1 cellular context compared by ENCODE assay signal in the genomic region with DNA sequence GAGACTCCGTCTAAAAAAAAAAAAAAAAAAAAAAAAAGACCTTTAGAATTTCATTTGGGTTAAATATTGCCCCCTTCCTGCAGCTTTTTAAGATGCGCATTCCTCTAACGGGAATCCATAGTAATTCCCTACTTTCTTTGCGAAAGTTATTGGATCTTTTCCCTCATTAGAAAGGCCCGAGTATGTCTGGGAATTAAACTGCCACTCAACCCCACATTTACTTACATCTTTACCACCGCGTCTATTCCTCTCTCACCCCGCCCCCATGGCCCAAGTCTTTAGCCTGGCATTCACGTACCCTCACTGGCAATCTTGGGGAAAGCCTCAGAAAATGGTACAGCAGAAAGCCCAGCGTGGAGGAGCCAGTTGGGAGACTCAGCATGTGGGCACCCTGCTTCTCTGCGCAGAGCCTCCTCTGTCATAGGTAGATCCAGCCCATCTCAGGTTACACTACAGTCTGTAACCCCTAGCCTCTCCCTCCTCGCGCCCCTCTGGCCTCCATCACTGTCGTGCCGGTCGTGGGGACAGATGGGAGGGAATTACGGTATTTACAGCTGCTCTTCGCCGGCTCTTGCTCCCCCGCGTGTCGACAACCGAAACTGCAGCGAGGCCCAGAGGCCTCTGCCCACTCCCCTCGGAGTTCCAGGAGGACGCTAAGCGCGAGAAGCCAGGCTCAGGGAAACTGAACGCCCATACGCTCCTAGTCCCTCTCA.
TF ChIP-seq lines count a peak whose summit lies in the region.

No MANE protein-coding gene starts in this region.

TF ChIP-seq in K562, 482 proteins besides CTCF, POLR2A, EP300 and RAD21 (continued from another document):
- TF ChIP-seq, protein P1, sequence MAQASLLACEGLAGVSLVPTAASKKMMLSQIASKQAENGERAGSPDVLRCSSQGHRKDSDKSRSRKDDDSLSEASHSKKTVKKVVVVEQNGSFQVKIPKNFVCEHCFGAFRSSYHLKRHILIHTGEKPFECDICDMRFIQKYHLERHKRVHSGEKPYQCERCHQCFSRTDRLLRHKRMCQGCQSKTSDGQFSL (CRISPR knock-in tag; IDR thresholded peaks at IDR 0.05): no peak
- TF ChIP-seq, protein P1 (tag; IDR thresholded peaks at IDR 0.05): no peak
- TF ChIP-seq RB1 (IDR thresholded peaks at IDR 0.05; ENCODE audit: low read depth) (peak; percentile 35; the same call in 1 of the 2 replicates), SMARCE1 (IDR thresholded peaks at IDR 0.05) (no peak), SNRNP70 (optimal IDR thresholded peaks at IDR 0.05; ENCODE audit: low read depth, low read length) (no peak), ZNF197 (CRISPR knock-in tag; IDR thresholded peaks at IDR 0.05; ENCODE audit: low read depth) (no peak), CREB1 (IDR thresholded peaks at IDR 0.05) (no peak), CREB1 (CRISPR knock-in tag; IDR thresholded peaks at IDR 0.05) (no peak), BRCA1 (IDR thresholded peaks at IDR 0.05) (no peak), BRCA1 (CRISPR knock-in tag; IDR thresholded peaks at IDR 0.05) (no peak), SMC3 (conservative IDR thresholded peaks at IDR 0.05; ENCODE audit: insufficient read depth, low read depth, low read length) (peak; percentile 81), ZBED1 (IDR thresholded peaks at IDR 0.05) (no peak), YY1 (IDR thresholded peaks at IDR 0.05; ENCODE audit: borderline replicate concordance in 1 of 3, control insufficient read depth in 1 of 3, extremely low read depth in 1 of 3, insufficient read depth in 3 of 3, insufficient read length in 1 of 3, insufficient replicate concordance in 2 of 3, low read depth in 1 of 3, low read length in 2 of 3) (peak in 2 of 3 experiments; percentile 54 to 65), PURB (CRISPR knock-in tag; IDR thresholded peaks at IDR 0.05; ENCODE audit: low read depth) (no peak), SLC30A9 (CRISPR knock-in tag; IDR thresholded peaks at IDR 0.05) (no peak), ZNF77 (CRISPR knock-in tag; IDR thresholded peaks at IDR 0.05) (no peak), ZKSCAN1 (IDR thresholded peaks at IDR 0.05; ENCODE audit: low read depth, low read length) (0 out of 2 replicates have a peak, but pooled peaks have one; percentile 10), SP2 (IDR thresholded peaks at IDR 0.05; ENCODE audit: extremely low read depth, low read depth, low read length, poor library complexity, severe bottlenecking) (no peak), SMAD3 (CRISPR knock-in tag; conservative IDR thresholded peaks at IDR 0.05) (no peak), TAF15 (IDR thresholded peaks at IDR 0.05; ENCODE audit: low read depth, low read length) (no peak), IRF2 (CRISPR knock-in tag; IDR thresholded peaks at IDR 0.05) (no peak), ZNF165 (CRISPR knock-in tag; IDR thresholded peaks at IDR 0.05; ENCODE audit: borderline replicate concordance) (no peak)
- TF ChIP-seq, protein P2, sequence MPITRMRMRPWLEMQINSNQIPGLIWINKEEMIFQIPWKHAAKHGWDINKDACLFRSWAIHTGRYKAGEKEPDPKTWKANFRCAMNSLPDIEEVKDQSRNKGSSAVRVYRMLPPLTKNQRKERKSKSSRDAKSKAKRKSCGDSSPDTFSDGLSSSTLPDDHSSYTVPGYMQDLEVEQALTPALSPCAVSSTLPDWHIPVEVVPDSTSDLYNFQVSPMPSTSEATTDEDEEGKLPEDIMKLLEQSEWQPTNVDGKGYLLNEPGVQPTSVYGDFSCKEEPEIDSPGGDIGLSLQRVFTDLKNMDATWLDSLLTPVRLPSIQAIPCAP (CRISPR knock-in tag; IDR thresholded peaks at IDR 0.05; ENCODE audit: borderline replicate concordance): no peak
- TF ChIP-seq, protein P3, sequence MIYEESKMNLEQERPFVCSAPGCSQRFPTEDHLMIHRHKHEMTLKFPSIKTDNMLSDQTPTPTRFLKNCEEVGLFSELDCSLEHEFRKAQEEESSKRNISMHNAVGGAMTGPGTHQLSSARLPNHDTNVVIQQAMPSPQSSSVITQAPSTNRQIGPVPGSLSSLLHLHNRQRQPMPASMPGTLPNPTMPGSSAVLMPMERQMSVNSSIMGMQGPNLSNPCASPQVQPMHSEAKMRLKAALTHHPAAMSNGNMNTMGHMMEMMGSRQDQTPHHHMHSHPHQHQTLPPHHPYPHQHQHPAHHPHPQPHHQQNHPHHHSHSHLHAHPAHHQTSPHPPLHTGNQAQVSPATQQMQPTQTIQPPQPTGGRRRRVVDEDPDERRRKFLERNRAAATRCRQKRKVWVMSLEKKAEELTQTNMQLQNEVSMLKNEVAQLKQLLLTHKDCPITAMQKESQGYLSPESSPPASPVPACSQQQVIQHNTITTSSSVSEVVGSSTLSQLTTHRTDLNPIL (CRISPR knock-in tag; IDR thresholded peaks at IDR 0.05): no peak
- TF ChIP-seq, protein P4, sequence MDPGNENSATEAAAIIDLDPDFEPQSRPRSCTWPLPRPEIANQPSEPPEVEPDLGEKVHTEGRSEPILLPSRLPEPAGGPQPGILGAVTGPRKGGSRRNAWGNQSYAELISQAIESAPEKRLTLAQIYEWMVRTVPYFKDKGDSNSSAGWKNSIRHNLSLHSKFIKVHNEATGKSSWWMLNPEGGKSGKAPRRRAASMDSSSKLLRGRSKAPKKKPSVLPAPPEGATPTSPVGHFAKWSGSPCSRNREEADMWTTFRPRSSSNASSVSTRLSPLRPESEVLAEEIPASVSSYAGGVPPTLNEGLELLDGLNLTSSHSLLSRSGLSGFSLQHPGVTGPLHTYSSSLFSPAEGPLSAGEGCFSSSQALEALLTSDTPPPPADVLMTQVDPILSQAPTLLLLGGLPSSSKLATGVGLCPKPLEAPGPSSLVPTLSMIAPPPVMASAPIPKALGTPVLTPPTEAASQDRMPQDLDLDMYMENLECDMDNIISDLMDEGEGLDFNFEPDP (CRISPR knock-in tag; IDR thresholded peaks at IDR 0.05): no peak
- TF ChIP-seq, protein P5, sequence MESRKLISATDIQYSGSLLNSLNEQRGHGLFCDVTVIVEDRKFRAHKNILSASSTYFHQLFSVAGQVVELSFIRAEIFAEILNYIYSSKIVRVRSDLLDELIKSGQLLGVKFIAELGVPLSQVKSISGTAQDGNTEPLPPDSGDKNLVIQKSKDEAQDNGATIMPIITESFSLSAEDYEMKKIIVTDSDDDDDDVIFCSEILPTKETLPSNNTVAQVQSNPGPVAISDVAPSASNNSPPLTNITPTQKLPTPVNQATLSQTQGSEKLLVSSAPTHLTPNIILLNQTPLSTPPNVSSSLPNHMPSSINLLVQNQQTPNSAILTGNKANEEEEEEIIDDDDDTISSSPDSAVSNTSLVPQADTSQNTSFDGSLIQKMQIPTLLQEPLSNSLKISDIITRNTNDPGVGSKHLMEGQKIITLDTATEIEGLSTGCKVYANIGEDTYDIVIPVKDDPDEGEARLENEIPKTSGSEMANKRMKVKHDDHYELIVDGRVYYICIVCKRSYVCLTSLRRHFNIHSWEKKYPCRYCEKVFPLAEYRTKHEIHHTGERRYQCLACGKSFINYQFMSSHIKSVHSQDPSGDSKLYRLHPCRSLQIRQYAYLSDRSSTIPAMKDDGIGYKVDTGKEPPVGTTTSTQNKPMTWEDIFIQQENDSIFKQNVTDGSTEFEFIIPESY (CRISPR knock-in tag; IDR thresholded peaks at IDR 0.05): peak; percentile 71
- TF ChIP-seq, protein P6, sequence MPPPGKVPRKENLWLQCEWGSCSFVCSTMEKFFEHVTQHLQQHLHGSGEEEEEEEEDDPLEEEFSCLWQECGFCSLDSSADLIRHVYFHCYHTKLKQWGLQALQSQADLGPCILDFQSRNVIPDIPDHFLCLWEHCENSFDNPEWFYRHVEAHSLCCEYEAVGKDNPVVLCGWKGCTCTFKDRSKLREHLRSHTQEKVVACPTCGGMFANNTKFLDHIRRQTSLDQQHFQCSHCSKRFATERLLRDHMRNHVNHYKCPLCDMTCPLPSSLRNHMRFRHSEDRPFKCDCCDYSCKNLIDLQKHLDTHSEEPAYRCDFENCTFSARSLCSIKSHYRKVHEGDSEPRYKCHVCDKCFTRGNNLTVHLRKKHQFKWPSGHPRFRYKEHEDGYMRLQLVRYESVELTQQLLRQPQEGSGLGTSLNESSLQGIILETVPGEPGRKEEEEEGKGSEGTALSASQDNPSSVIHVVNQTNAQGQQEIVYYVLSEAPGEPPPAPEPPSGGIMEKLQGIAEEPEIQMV (tag; conservative IDR thresholded peaks at IDR 0.05; ENCODE audit: low read depth): no peak
- TF ChIP-seq, protein P7, sequence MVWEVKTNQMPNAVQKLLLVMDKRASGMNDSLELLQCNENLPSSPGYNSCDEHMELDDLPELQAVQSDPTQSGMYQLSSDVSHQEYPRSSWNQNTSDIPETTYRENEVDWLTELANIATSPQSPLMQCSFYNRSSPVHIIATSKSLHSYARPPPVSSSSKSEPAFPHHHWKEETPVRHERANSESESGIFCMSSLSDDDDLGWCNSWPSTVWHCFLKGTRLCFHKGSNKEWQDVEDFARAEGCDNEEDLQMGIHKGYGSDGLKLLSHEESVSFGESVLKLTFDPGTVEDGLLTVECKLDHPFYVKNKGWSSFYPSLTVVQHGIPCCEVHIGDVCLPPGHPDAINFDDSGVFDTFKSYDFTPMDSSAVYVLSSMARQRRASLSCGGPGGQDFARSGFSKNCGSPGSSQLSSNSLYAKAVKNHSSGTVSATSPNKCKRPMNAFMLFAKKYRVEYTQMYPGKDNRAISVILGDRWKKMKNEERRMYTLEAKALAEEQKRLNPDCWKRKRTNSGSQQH (CRISPR knock-in tag; IDR thresholded peaks at IDR 0.05): no peak
- TF ChIP-seq, protein P8, sequence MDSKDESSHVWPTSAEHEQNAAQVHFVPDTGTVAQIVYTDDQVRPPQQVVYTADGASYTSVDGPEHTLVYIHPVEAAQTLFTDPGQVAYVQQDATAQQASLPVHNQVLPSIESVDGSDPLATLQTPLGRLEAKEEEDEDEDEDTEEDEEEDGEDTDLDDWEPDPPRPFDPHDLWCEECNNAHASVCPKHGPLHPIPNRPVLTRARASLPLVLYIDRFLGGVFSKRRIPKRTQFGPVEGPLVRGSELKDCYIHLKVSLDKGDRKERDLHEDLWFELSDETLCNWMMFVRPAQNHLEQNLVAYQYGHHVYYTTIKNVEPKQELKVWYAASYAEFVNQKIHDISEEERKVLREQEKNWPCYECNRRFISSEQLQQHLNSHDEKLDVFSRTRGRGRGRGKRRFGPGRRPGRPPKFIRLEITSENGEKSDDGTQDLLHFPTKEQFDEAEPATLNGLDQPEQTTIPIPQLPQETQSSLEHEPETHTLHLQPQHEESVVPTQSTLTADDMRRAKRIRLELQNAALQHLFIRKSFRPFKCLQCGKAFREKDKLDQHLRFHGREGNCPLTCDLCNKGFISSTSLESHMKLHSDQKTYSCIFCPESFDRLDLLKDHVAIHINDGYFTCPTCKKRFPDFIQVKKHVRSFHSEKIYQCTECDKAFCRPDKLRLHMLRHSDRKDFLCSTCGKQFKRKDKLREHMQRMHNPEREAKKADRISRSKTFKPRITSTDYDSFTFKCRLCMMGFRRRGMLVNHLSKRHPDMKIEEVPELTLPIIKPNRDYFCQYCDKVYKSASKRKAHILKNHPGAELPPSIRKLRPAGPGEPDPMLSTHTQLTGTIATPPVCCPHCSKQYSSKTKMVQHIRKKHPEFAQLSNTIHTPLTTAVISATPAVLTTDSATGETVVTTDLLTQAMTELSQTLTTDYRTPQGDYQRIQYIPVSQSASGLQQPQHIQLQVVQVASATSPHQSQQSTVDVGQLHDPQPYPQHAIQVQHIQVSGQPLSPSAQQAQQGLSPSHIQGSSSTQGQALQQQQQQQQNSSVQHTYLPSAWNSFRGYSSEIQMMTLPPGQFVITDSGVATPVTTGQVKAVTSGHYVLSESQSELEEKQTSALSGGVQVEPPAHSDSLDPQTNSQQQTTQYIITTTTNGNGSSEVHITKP (IDR thresholded peaks at IDR 0.05; ENCODE audit: partially characterized antibody): no peak
- TF ChIP-seq, protein P9, sequence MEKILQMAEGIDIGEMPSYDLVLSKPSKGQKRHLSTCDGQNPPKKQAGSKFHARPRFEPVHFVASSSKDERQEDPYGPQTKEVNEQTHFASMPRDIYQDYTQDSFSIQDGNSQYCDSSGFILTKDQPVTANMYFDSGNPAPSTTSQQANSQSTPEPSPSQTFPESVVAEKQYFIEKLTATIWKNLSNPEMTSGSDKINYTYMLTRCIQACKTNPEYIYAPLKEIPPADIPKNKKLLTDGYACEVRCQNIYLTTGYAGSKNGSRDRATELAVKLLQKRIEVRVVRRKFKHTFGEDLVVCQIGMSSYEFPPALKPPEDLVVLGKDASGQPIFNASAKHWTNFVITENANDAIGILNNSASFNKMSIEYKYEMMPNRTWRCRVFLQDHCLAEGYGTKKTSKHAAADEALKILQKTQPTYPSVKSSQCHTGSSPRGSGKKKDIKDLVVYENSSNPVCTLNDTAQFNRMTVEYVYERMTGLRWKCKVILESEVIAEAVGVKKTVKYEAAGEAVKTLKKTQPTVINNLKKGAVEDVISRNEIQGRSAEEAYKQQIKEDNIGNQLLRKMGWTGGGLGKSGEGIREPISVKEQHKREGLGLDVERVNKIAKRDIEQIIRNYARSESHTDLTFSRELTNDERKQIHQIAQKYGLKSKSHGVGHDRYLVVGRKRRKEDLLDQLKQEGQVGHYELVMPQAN (IDR thresholded peaks at IDR 0.05; ENCODE audit: borderline replicate concordance): no peak
- TF ChIP-seq, protein P10, sequence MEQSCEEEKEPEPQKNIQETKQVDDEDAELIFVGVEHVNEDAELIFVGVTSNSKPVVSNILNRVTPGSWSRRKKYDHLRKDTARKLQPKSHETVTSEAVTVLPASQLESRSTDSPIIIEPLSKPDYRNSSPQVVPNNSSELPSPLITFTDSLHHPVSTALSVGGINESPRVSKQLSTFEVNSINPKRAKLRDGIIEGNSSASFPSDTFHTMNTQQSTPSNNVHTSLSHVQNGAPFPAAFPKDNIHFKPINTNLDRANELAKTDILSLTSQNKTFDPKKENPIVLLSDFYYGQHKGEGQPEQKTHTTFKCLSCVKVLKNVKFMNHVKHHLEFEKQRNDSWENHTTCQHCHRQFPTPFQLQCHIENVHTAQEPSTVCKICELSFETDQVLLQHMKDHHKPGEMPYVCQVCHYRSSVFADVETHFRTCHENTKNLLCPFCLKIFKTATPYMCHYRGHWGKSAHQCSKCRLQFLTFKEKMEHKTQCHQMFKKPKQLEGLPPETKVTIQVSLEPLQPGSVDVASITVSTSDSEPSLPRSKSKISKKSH (CRISPR knock-in tag; IDR thresholded peaks at IDR 0.05): no peak
